In genomic region chr10:113127285-113128283, GRCh38 we compare ENCODE assay signal across 9 cellular contexts.
DNase-seq lines count a peak whose midpoint lies in the region; ATAC-seq, FAIRE-seq and TF ChIP-seq lines count a peak whose summit lies in the region.
"Had no signal": no experiment of that assay in that cellular context is flagged by ENCODE, and none has a peak within 500 bp of the region (broad histone marks: within the 10 kb centered on the region; RNA-seq: fewer than 3 reads in every experiment).

No MANE protein-coding gene starts in this region.

- no peak overlapping the region for H3K27ac Mint-ChIP-seq in activated CD4-positive, alpha-beta memory T cell treated with anti-CD3 and anti-CD28 coated beads for 36 hours
- H3K27ac Mint-ChIP-seq in naive thymus-derived CD4-positive, alpha-beta T cell = no peak overlapping the region
- H3K27ac Mint-ChIP-seq in naive thymus-derived CD8-positive, alpha-beta T cell = peak overlapping the region in 4 of 10 donors; percentile 16 to 49 (median 23)

- H3K9ac ChIP-seq in HUES64 (ENCODE audit: low read depth, low read length) (no peak overlapping the region), H1 (replicated peaks in 1 of 4; ENCODE audit: extremely low read depth in 1 of 4, low read depth in 3 of 4, low read length in 3 of 4) (no peak overlapping the region)

- H3K23ac ChIP-seq in H1 (ENCODE audit: insufficient read length) = no peak overlapping the region

- no peak overlapping the region for H3K4me3 Mint-ChIP-seq in activated CD4-positive, alpha-beta memory T cell treated with anti-CD3 and anti-CD28 coated beads for 36 hours
- H3K4me3 Mint-ChIP-seq in naive thymus-derived CD4-positive, alpha-beta T cell = peak overlapping the region in 3 of 10 donors; percentile 7 to 55 (median 15)
- H3K4me3 Mint-ChIP-seq in naive thymus-derived CD8-positive, alpha-beta T cell = peak overlapping the region in 2 of 10 donors; percentile 17 to 66

- peak; percentile 66 for FAIRE-seq in H1 (lab: Jason Lieb, UNC)
- FAIRE-seq: GM18507 had no signal

- no peak overlapping the region for H2AFZ ChIP-seq in ACC112 (ENCODE audit: low read length, unreplicated experiment)
- H2AFZ ChIP-seq in H1 (ENCODE audit: low read length) = no peak overlapping the region
- no peak overlapping the region for H2AFZ ChIP-seq in neuron (ENCODE audit: low read depth, low read length)

- H2BK5ac ChIP-seq in H1 (ENCODE audit: low read depth, low read length) = no peak overlapping the region

- H3K36me3 ChIP-seq in ACC112 (ENCODE audit: insufficient read depth, low read length) (no peaks in the 10 kb centered on the region), HUES64 (ENCODE audit: insufficient read depth, low read length) (no peaks in the 10 kb centered on the region), H1 (ENCODE audit: control insufficient read depth in 2 of 4, insufficient read depth in 4 of 4, low read length in 3 of 4) (no peaks in the 10 kb centered on the region), neuron (ENCODE audit: insufficient read depth, low read length) (no peaks in the 10 kb centered on the region)
- no peaks in the 10 kb centered on the region for H3K36me3 ChIP-seq in naive thymus-derived CD4-positive, alpha-beta T cell (ENCODE audit: control insufficient read depth in 2 of 3, insufficient read depth in 3 of 3, low read length in 3 of 3)

- no peak overlapping the region for H3K56ac ChIP-seq in H1 (replicated peaks; ENCODE audit: insufficient read length, low read depth, low read length)

- H3K4me1 Mint-ChIP-seq in activated CD4-positive, alpha-beta memory T cell treated with anti-CD3 and anti-CD28 coated beads for 36 hours (ENCODE audit: low read depth) = peaks cover 3% of the 10 kb centered on the region
- H3K4me1 Mint-ChIP-seq in naive thymus-derived CD4-positive, alpha-beta T cell = peaks cover 0 to 10% (median 5%) of the 10 kb centered on the region in 7 donors
- H3K4me1 Mint-ChIP-seq in naive thymus-derived CD8-positive, alpha-beta T cell = peaks cover 2 to 17% (median 7%) of the 10 kb centered on the region in 4 donors

- 13% methylated on average over 16 of the region's 17 CpGs for WGBS in HUES64
- 32% methylated on average over 15 of the region's 17 CpGs; no CpG with 5 or more reads in 1 of the 2 experiments for WGBS in H1 (ENCODE audit: extremely low coverage in 1 of 2, insufficient coverage in 1 of 2, insufficient read length in 1 of 2, insufficient replicate concordance in 2 of 2, low coverage in 1 of 2, low lambda C conversion rate in 2 of 2, missing lambda C conversion rate in 1 of 2), 2 experiments

- TF ChIP-seq POLR2A in H1 (IDR thresholded peaks at IDR 0.05; ENCODE audit: control extremely low read depth in 1 of 2, low read depth in 2 of 2, low read length in 2 of 2) = no peak

- H3K9me3 ChIP-seq in HUES64 (ENCODE audit: insufficient read depth, low read depth, low read length) (no peaks in the 10 kb centered on the region), H1 (ENCODE audit: insufficient read depth in 2 of 2, low read depth in 1 of 2, low read length in 1 of 2) (no peaks in the 10 kb centered on the region), neuron (ENCODE audit: low read length) (no peaks in the 10 kb centered on the region)
- H3K9me3 ChIP-seq in naive thymus-derived CD4-positive, alpha-beta T cell (ENCODE audit: control insufficient read depth in 2 of 3, low read length in 3 of 3) = no peaks in the 10 kb centered on the region

- H2AK5ac ChIP-seq in H1 (ENCODE audit: low read depth, low read length) = no peak overlapping the region

- TF ChIP-seq EP300 in H1 (IDR thresholded peaks at IDR 0.05; ENCODE audit: borderline replicate concordance in 1 of 2, low read depth in 2 of 2, low read length in 2 of 2) = no peak

- TF ChIP-seq CTCF in H1 (IDR thresholded peaks at IDR 0.05; ENCODE audit: control extremely low read depth in 1 of 3, insufficient read depth in 1 of 3, low read depth in 1 of 3, low read length in 3 of 3) = no peak

- no peak overlapping the region for H3K18ac ChIP-seq in H1 (ENCODE audit: extremely low read depth, low read length)

- peaks cover 10% of the 10 kb centered on the region for H3K79me1 ChIP-seq in H1 (ENCODE audit: low read depth, low read length)

- DNase-seq in H1 (ENCODE audit: low read depth in 1 of 2, low spot score in 2 of 2) = no peak
- DNase-seq in activated CD4-positive, alpha-beta memory T cell treated with anti-CD3 and anti-CD28 coated beads for 36 hours = no peak
- DNase-seq in naive thymus-derived CD4-positive, alpha-beta T cell = no peak
- DNase-seq in NCI-H2171 treated with DMSO at 0.1 percent for 48 hours (lab: John Stamatoyannopoulos, UW) = no peak
- DNase-seq in naive thymus-derived CD8-positive, alpha-beta T cell = no peak

- no peak overlapping the region for H3K27ac ChIP-seq in ACC112 (ENCODE audit: low read depth, low read length)
- no peak overlapping the region for H3K27ac ChIP-seq in HUES64 (ENCODE audit: low read depth, low read length)
- H3K27ac ChIP-seq in H1 (ENCODE audit: low read depth, low read length) = no peak overlapping the region
- no peak overlapping the region for H3K27ac ChIP-seq in naive thymus-derived CD4-positive, alpha-beta T cell (ENCODE audit: low read depth, low read length)

- no peaks in the 10 kb centered on the region for H3K36me3 Mint-ChIP-seq in activated CD4-positive, alpha-beta memory T cell treated with anti-CD3 and anti-CD28 coated beads for 36 hours
- H3K36me3 Mint-ChIP-seq in naive thymus-derived CD4-positive, alpha-beta T cell = no peaks in the 10 kb centered on the region
- H3K36me3 Mint-ChIP-seq in naive thymus-derived CD8-positive, alpha-beta T cell = no peaks in the 10 kb centered on the region

- peaks cover 25% of the 10 kb centered on the region for H3K4me1 ChIP-seq in ACC112 (ENCODE audit: control insufficient read depth, insufficient read depth, low read length, unreplicated experiment)
- H3K4me1 ChIP-seq in HUES64 (ENCODE audit: insufficient read depth, low read length) = peaks cover 88% of the 10 kb centered on the region
- peaks cover 23 to 37% (median 32%) of the 10 kb centered on the region in 4 experiments for H3K4me1 ChIP-seq in H1 (replicated peaks in 1 of 4; ENCODE audit: control insufficient read depth in 3 of 4, insufficient read depth in 4 of 4, low read length in 3 of 4)
- peaks cover 76% of the 10 kb centered on the region for H3K4me1 ChIP-seq in neuron (ENCODE audit: insufficient read depth, low read length)
- no peaks in the 10 kb centered on the region for H3K4me1 ChIP-seq in naive thymus-derived CD4-positive, alpha-beta T cell (ENCODE audit: control insufficient read depth in 2 of 2, insufficient read depth in 2 of 2, low read length in 2 of 2)

- H4K8ac ChIP-seq in H1 (ENCODE audit: extremely low read depth, insufficient read depth, low read length) = no peak overlapping the region

- H3K23me2 ChIP-seq in H1 (ENCODE audit: low read depth, low read length) = peaks cover 6% of the 10 kb centered on the region

- POLR2A ChIA-PET in H1 (lab: Charles Lee; ENCODE audit: partially characterized antibody) = interaction anchor here (0.7 to 1.1 kb wide), 2 partner anchors 8 to 569 kb away, joined by 3 to 5 read pairs; no protein-coding TSS in a partner anchor
- POLR2A ChIA-PET in activated CD4-positive, alpha-beta memory T cell treated with anti-CD3 and anti-CD28 coated beads for 36 hours (lab: Charles Lee) = no interaction called here
- POLR2A ChIA-PET in naive thymus-derived CD4-positive, alpha-beta T cell (lab: Charles Lee) = no interaction called here
- POLR2A ChIA-PET in naive thymus-derived CD8-positive, alpha-beta T cell (lab: Charles Lee) = interaction anchor here (0.6 to 0.7 kb wide), 2 partner anchors 11 to 290 kb away, joined by 3 to 5 read pairs; no protein-coding TSS in a partner anchor

- H2BK120ac ChIP-seq in H1 (replicated peaks; ENCODE audit: low read depth, low read length) = no peak overlapping the region

- no peak for ATAC-seq in naive thymus-derived CD4-positive, alpha-beta T cell
- ATAC-seq in naive thymus-derived CD8-positive, alpha-beta T cell = no peak

- CTCF ChIA-PET in H1 (lab: Charles Lee; ENCODE audit: partially characterized antibody) = interaction anchor here (0.6 to 1.5 kb wide), 15 partner anchors 8 to 583 kb away, joined by 3 to 4 read pairs (median 3); no protein-coding TSS in a partner anchor
- CTCF ChIA-PET in activated CD4-positive, alpha-beta memory T cell treated with anti-CD3 and anti-CD28 coated beads for 36 hours (lab: Charles Lee) = interaction anchor here (0.6 to 2.6 kb wide), 5 partner anchors 152 to 656 kb away, joined by 3 to 11 read pairs (median 4); no protein-coding TSS in a partner anchor
- CTCF ChIA-PET in naive thymus-derived CD4-positive, alpha-beta T cell (lab: Charles Lee) = interaction anchor here (0.6 to 0.7 kb wide), 3 partner anchors 257 to 287 kb away, joined by 3 read pairs; no protein-coding TSS in a partner anchor

- no peak overlapping the region for H4K5ac ChIP-seq in H1 (ENCODE audit: insufficient read length, low read depth, low read length)

- H3K79me2 ChIP-seq in ACC112 (ENCODE audit: control insufficient read depth, insufficient read depth, low read length, unreplicated experiment) = peaks cover 39% of the 10 kb centered on the region
- H3K79me2 ChIP-seq in H1 (ENCODE audit: control insufficient read depth in 1 of 2, insufficient read depth in 2 of 2, low read length in 2 of 2) = peaks cover 6 to 94% of the 10 kb centered on the region in 2 experiments

- H4K91ac ChIP-seq in H1 (replicated peaks; ENCODE audit: insufficient read length, low read length) = no peak overlapping the region

- H3K14ac ChIP-seq in H1 (ENCODE audit: insufficient read length) = no peak overlapping the region

- no peak for TF ChIP-seq RAD21 in H1 (IDR thresholded peaks at IDR 0.05 in 1 of 2, conservative IDR thresholded peaks at IDR 0.05 in 1 of 2; ENCODE audit: low read depth in 2 of 2, low read length in 2 of 2)

- intact Hi-C loops in activated CD4-positive, alpha-beta memory T cell treated with anti-CD3 and anti-CD28 coated beads for 36 hours (cut with micrococcal nuclease) = loop anchor here (5.0 to 10.0 kb wide), 2 partner anchors 257 to 650 kb away; no protein-coding TSS in a partner anchor
- intact Hi-C loops in naive thymus-derived CD4-positive, alpha-beta T cell (cut with micrococcal nuclease) = loop anchor here (5.0 to 10.0 kb wide), 2 partner anchors 257 to 650 kb away; no protein-coding TSS in a partner anchor

- no peaks in the 10 kb centered on the region for H3K9me3 Mint-ChIP-seq in activated CD4-positive, alpha-beta memory T cell treated with anti-CD3 and anti-CD28 coated beads for 36 hours
- H3K9me3 Mint-ChIP-seq in naive thymus-derived CD4-positive, alpha-beta T cell = no peaks in the 10 kb centered on the region
- no peaks in the 10 kb centered on the region for H3K9me3 Mint-ChIP-seq in naive thymus-derived CD8-positive, alpha-beta T cell

- H3K27me3 ChIP-seq in ACC112 (ENCODE audit: insufficient read depth, low read length) (no peaks in the 10 kb centered on the region), HUES64 (ENCODE audit: insufficient read depth, low read length) (0 out of 2 replicates have a peak, but pooled peaks cover 5% of the 10 kb centered on the region), H1 (replicated peaks in 1 of 4; ENCODE audit: control insufficient read depth in 3 of 4, extremely low read depth in 1 of 4, insufficient read depth in 3 of 4, low read length in 3 of 4) (no peaks in the 10 kb centered on the region), neuron (ENCODE audit: insufficient read depth, low read length) (no peaks in the 10 kb centered on the region)
- H3K27me3 ChIP-seq in naive thymus-derived CD4-positive, alpha-beta T cell (ENCODE audit: control insufficient read depth in 2 of 2, insufficient read depth in 2 of 2, low read length in 2 of 2) = peaks cover 0 to 3% of the 10 kb centered on the region in 2 donors

- no peak overlapping the region for H2BK12ac ChIP-seq in H1 (ENCODE audit: low read depth, low read length)

- no peak overlapping the region for H2BK15ac ChIP-seq in H1 (ENCODE audit: low read length)

- peak overlapping the region; percentile 77 for H3K4me3 ChIP-seq in ACC112 (ENCODE audit: low read depth, low read length)
- H3K4me3 ChIP-seq in HUES64 (ENCODE audit: low read length) = peak overlapping the region; percentile 41
- peak overlapping the region; percentile 1 to 59 (median 30); a peak in 5 of 8 replicates for H3K4me3 ChIP-seq in H1 (ENCODE audit: extremely low read depth in 1 of 4, insufficient read depth in 2 of 4, low read depth in 3 of 4, low read length in 4 of 4)
- peak overlapping the region; percentile 52 for H3K4me3 ChIP-seq in neuron (ENCODE audit: low read length)
- H3K4me3 ChIP-seq in naive thymus-derived CD4-positive, alpha-beta T cell (ENCODE audit: low read length) = no peak overlapping the region

- H3K27me3 Mint-ChIP-seq in activated CD4-positive, alpha-beta memory T cell treated with anti-CD3 and anti-CD28 coated beads for 36 hours = peaks cover 47% of the 10 kb centered on the region
- peaks cover 55 to 71% (median 65%) of the 10 kb centered on the region in 5 donors for H3K27me3 Mint-ChIP-seq in naive thymus-derived CD4-positive, alpha-beta T cell
- peaks cover 13 to 54% (median 21%) of the 10 kb centered on the region in 5 donors for H3K27me3 Mint-ChIP-seq in naive thymus-derived CD8-positive, alpha-beta T cell

- peak overlapping the region; percentile 62 to 64 for H3K4me2 ChIP-seq in H1 (ENCODE audit: insufficient read depth in 1 of 2, low read depth in 2 of 2, low read length in 2 of 2)

- no peak overlapping the region for H3K4ac ChIP-seq in H1 (replicated peaks; ENCODE audit: insufficient read length, low read depth, low read length)

- H2BK20ac ChIP-seq in H1 (ENCODE audit: low read length) = no peak overlapping the region

- H4K20me1 ChIP-seq in H1 (replicated peaks in 1 of 2; ENCODE audit: control insufficient read depth in 1 of 2, insufficient read depth in 2 of 2, low read length in 2 of 2) = peaks cover 10 to 28% of the 10 kb centered on the region in 2 experiments

Comparison
In these comparisons a context has a peak if more than half of its experiments do, and no peak if none do; other contexts are left out.
1. POLR2A ChIA-PET loops: an anchor here in H1 (0.7 to 1.1 kb wide) and naive thymus-derived CD8-positive, alpha-beta T cell (0.6 to 0.7 kb wide); none called in activated CD4-positive, alpha-beta memory T cell treated with anti-CD3 and anti-CD28 coated beads for 36 hours and naive thymus-derived CD4-positive, alpha-beta T cell.